Comparison of ENCODE assay signal across 1 cellular context in the genomic region with DNA sequence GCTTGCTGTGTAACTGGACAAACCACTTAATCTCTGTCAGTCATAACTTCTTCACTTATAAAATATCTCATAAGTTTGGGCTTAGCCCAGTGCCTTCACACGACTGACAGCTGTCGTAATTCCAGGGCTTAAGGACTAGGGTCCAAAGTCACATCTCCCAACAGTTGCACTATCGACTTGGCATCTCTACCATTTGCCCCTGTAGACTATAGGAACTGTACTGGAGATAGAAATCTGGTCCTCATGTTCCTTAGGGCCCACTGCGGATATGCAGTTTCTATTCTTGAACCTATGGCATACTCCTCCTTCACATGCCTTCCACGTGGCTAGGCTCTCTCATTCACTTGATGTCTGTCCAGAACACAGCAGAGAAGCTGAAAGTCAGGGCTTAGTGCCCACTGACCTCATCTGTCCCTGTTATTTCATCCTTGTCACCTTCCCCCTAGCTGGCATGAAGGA.
A peak's percentile ranks its signal among the peaks of the same experiment; 100 is the strongest.
TF ChIP-seq lines count a peak whose summit lies in the region.

No MANE protein-coding gene starts in this region.

TF ChIP-seq in HepG2, 621 proteins besides CTCF, POLR2A, EP300 and RAD21 (continued from another document and continues in another):
- TF ChIP-seq, protein P1, sequence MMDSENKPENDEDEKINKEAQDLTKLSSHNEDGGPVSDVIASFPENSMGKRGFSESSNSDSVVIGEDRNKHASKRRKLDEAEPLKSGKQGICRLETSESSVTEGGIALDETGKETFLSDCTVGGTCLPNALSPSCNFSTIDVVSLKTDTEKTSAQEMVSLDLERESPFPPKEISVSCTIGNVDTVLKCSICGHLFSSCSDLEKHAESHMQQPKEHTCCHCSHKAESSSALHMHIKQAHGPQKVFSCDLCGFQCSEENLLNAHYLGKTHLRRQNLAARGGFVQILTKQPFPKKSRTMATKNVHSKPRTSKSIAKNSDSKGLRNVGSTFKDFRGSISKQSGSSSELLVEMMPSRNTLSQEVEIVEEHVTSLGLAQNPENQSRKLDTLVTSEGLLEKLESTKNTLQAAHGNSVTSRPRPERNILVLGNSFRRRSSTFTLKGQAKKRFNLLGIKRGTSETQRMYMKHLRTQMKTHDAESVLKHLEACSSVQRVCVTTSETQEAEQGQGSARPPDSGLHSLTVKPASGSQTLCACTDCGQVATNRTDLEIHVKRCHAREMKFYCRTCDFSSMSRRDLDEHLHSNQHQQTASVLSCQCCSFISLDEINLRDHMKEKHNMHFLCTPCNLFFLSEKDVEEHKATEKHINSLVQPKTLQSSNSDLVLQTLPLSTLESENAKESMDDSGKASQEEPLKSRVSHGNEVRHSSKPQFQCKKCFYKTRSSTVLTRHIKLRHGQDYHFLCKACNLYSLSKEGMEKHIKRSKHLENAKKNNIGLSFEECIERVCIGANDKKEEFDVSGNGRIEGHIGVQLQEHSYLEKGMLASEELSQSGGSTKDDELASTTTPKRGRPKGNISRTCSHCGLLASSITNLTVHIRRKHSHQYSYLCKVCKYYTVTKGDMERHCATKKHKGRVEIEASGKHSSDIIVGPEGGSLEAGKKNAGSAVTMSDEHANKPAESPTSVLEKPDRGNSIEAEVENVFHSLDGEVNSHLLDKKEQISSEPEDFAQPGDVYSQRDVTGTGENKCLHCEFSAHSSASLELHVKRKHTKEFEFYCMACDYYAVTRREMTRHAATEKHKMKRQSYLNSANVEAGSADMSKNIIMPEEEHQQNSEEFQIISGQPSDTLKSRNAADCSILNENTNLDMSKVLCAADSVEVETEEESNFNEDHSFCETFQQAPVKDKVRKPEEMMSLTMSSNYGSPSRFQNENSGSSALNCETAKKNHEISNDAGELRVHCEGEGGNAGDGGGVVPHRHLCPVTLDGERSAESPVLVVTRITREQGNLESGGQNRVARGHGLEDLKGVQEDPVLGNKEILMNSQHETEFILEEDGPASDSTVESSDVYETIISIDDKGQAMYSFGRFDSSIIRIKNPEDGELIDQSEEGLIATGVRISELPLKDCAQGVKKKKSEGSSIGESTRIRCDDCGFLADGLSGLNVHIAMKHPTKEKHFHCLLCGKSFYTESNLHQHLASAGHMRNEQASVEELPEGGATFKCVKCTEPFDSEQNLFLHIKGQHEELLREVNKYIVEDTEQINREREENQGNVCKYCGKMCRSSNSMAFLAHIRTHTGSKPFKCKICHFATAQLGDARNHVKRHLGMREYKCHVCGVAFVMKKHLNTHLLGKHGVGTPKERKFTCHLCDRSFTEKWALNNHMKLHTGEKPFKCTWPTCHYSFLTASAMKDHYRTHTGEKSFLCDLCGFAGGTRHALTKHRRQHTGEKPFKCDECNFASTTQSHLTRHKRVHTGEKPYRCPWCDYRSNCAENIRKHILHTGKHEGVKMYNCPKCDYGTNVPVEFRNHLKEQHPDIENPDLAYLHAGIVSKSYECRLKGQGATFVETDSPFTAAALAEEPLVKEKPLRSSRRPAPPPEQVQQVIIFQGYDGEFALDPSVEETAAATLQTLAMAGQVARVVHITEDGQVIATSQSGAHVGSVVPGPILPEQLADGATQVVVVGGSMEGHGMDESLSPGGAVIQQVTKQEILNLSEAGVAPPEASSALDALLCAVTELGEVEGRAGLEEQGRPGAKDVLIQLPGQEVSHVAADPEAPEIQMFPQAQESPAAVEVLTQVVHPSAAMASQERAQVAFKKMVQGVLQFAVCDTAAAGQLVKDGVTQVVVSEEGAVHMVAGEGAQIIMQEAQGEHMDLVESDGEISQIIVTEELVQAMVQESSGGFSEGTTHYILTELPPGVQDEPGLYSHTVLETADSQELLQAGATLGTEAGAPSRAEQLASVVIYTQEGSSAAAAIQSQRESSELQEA (CRISPR knock-in tag; IDR thresholded peaks at IDR 0.05; ENCODE audit: not compliant biosample characterization) = no peak
- TF ChIP-seq, protein P2, sequence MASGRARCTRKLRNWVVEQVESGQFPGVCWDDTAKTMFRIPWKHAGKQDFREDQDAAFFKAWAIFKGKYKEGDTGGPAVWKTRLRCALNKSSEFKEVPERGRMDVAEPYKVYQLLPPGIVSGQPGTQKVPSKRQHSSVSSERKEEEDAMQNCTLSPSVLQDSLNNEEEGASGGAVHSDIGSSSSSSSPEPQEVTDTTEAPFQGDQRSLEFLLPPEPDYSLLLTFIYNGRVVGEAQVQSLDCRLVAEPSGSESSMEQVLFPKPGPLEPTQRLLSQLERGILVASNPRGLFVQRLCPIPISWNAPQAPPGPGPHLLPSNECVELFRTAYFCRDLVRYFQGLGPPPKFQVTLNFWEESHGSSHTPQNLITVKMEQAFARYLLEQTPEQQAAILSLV (CRISPR knock-in tag; IDR thresholded peaks at IDR 0.05; ENCODE audit: borderline replicate concordance) = no peak
- TF ChIP-seq, protein P3, sequence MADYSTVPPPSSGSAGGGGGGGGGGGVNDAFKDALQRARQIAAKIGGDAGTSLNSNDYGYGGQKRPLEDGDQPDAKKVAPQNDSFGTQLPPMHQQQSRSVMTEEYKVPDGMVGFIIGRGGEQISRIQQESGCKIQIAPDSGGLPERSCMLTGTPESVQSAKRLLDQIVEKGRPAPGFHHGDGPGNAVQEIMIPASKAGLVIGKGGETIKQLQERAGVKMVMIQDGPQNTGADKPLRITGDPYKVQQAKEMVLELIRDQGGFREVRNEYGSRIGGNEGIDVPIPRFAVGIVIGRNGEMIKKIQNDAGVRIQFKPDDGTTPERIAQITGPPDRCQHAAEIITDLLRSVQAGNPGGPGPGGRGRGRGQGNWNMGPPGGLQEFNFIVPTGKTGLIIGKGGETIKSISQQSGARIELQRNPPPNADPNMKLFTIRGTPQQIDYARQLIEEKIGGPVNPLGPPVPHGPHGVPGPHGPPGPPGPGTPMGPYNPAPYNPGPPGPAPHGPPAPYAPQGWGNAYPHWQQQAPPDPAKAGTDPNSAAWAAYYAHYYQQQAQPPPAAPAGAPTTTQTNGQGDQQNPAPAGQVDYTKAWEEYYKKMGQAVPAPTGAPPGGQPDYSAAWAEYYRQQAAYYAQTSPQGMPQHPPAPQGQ (CRISPR knock-in tag; IDR thresholded peaks at IDR 0.05; ENCODE audit: borderline replicate concordance) = no peak
- TF ChIP-seq, protein P4, sequence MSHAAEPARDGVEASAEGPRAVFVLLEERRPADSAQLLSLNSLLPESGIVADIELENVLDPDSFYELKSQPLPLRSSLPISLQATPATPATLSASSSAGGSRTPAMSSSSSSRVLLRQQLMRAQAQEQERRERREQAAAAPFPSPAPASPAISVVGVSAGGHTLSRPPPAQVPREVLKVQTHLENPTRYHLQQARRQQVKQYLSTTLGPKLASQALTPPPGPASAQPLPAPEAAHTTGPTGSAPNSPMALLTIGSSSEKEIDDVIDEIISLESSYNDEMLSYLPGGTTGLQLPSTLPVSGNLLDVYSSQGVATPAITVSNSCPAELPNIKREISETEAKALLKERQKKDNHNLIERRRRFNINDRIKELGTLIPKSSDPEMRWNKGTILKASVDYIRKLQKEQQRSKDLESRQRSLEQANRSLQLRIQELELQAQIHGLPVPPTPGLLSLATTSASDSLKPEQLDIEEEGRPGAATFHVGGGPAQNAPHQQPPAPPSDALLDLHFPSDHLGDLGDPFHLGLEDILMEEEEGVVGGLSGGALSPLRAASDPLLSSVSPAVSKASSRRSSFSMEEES (CRISPR knock-in tag; IDR thresholded peaks at IDR 0.05) = no peak
- no peak for TF ChIP-seq ZEB1 (IDR thresholded peaks at IDR 0.05; ENCODE audit: insufficient replicate concordance, low read depth)
- no peak for TF ChIP-seq ZNF496 (CRISPR knock-in tag; IDR thresholded peaks at IDR 0.05; ENCODE audit: insufficient replicate concordance)
- TF ChIP-seq SIN3A (IDR thresholded peaks at IDR 0.05; ENCODE audit: borderline replicate concordance, low read depth, low read length) = no peak
- TF ChIP-seq NR1H2 (CRISPR knock-in tag; IDR thresholded peaks at IDR 0.05; ENCODE audit: borderline replicate concordance, low read depth) = no peak
- TF ChIP-seq, protein P5, sequence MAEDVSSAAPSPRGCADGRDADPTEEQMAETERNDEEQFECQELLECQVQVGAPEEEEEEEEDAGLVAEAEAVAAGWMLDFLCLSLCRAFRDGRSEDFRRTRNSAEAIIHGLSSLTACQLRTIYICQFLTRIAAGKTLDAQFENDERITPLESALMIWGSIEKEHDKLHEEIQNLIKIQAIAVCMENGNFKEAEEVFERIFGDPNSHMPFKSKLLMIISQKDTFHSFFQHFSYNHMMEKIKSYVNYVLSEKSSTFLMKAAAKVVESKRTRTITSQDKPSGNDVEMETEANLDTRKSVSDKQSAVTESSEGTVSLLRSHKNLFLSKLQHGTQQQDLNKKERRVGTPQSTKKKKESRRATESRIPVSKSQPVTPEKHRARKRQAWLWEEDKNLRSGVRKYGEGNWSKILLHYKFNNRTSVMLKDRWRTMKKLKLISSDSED (CRISPR knock-in tag; IDR thresholded peaks at IDR 0.05) = no peak
- TF ChIP-seq ZNF841 (CRISPR knock-in tag; IDR thresholded peaks at IDR 0.05; ENCODE audit: borderline replicate concordance) = no peak
- TF ChIP-seq, protein P6, sequence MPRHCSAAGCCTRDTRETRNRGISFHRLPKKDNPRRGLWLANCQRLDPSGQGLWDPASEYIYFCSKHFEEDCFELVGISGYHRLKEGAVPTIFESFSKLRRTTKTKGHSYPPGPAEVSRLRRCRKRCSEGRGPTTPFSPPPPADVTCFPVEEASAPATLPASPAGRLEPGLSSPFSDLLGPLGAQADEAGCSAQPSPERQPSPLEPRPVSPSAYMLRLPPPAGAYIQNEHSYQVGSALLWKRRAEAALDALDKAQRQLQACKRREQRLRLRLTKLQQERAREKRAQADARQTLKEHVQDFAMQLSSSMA (CRISPR knock-in tag; IDR thresholded peaks at IDR 0.05) = no peak
- no peak for TF ChIP-seq ZNF549 (CRISPR knock-in tag; IDR thresholded peaks at IDR 0.05)
- TF ChIP-seq, protein P7, sequence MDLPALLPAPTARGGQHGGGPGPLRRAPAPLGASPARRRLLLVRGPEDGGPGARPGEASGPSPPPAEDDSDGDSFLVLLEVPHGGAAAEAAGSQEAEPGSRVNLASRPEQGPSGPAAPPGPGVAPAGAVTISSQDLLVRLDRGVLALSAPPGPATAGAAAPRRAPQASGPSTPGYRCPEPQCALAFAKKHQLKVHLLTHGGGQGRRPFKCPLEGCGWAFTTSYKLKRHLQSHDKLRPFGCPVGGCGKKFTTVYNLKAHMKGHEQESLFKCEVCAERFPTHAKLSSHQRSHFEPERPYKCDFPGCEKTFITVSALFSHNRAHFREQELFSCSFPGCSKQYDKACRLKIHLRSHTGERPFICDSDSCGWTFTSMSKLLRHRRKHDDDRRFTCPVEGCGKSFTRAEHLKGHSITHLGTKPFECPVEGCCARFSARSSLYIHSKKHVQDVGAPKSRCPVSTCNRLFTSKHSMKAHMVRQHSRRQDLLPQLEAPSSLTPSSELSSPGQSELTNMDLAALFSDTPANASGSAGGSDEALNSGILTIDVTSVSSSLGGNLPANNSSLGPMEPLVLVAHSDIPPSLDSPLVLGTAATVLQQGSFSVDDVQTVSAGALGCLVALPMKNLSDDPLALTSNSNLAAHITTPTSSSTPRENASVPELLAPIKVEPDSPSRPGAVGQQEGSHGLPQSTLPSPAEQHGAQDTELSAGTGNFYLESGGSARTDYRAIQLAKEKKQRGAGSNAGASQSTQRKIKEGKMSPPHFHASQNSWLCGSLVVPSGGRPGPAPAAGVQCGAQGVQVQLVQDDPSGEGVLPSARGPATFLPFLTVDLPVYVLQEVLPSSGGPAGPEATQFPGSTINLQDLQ (CRISPR knock-in tag; IDR thresholded peaks at IDR 0.05) = no peak
- TF ChIP-seq, protein P8, sequence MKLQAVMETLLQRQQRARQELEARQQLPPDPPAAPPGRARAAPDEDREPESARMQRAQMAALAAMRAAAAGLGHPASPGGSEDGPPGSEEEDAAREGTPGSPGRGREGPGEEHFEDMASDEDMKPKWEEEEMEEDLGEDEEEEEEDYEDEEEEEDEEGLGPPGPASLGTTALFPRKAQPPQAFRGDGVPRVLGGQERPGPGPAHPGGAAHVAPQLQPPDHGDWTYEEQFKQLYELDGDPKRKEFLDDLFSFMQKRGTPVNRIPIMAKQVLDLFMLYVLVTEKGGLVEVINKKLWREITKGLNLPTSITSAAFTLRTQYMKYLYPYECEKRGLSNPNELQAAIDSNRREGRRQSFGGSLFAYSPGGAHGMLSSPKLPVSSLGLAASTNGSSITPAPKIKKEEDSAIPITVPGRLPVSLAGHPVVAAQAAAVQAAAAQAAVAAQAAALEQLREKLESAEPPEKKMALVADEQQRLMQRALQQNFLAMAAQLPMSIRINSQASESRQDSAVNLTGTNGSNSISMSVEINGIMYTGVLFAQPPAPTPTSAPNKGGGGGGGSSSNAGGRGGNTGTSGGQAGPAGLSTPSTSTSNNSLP (IDR thresholded peaks at IDR 0.05; ENCODE audit: low read depth, low read length) = no peak
- TF ChIP-seq ZNF446 (CRISPR knock-in tag; IDR thresholded peaks at IDR 0.05) = no peak
- no peak for TF ChIP-seq ZBTB8A (CRISPR knock-in tag; IDR thresholded peaks at IDR 0.05; ENCODE audit: borderline replicate concordance, low read depth)
- TF ChIP-seq SMC3 (IDR thresholded peaks at IDR 0.05; ENCODE audit: low read length) = no peak
- TF ChIP-seq ZNF780A (CRISPR knock-in tag; IDR thresholded peaks at IDR 0.05) = no peak
- no peak for TF ChIP-seq JUND (CRISPR knock-in tag; IDR thresholded peaks at IDR 0.05)
- peak; percentile 30; the same call in 1 of the 2 replicates for TF ChIP-seq ZFY (CRISPR knock-in tag; IDR thresholded peaks at IDR 0.05)
- TF ChIP-seq ZNF644 (CRISPR knock-in tag; IDR thresholded peaks at IDR 0.05; ENCODE audit: low read depth) = peak; percentile 94
- TF ChIP-seq, protein P9, sequence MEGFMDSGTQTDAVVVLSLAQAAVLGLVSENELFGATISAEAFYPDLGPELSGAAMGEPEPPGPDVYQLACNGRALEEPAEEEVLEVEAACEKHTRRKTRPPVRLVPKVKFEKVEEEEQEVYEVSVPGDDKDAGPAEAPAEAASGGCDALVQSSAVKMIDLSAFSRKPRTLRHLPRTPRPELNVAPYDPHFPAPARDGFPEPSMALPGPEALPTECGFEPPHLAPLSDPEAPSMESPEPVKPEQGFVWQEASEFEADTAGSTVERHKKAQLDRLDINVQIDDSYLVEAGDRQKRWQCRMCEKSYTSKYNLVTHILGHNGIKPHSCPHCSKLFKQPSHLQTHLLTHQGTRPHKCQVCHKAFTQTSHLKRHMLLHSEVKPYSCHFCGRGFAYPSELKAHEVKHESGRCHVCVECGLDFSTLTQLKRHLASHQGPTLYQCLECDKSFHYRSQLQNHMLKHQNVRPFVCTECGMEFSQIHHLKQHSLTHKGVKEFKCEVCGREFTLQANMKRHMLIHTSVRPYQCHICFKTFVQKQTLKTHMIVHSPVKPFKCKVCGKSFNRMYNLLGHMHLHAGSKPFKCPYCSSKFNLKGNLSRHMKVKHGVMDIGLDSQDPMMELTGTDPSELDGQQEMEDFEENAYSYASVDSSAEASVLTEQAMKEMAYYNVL (CRISPR knock-in tag; IDR thresholded peaks at IDR 0.05; ENCODE audit: borderline replicate concordance) = no peak
- peak; percentile 44; the same call in 1 of the 2 replicates for TF ChIP-seq WIZ (CRISPR knock-in tag; IDR thresholded peaks at IDR 0.05)
- TF ChIP-seq U2AF1 (optimal IDR thresholded peaks at IDR 0.05; ENCODE audit: low read depth, low read length) = no peak
- no peak for TF ChIP-seq ZNF83 (CRISPR knock-in tag; IDR thresholded peaks at IDR 0.05; ENCODE audit: borderline replicate concordance)
- TF ChIP-seq ISL2 (CRISPR knock-in tag; IDR thresholded peaks at IDR 0.05) = no peak
- no peak for TF ChIP-seq ZNF138 (CRISPR knock-in tag; IDR thresholded peaks at IDR 0.05; ENCODE audit: low read depth)
